8 cellular contexts compared by ENCODE assay signal in genomic region chr1:20634594-20635084, GRCh38. TPM values are rescaled to one million over a fixed set of nuclear protein-coding genes. Genes with fewer than 3 reads are reported as not detected.
DNase-seq lines count a peak whose midpoint lies in the region; ATAC-seq, FAIRE-seq and TF ChIP-seq lines count a peak whose summit lies in the region.

No MANE protein-coding gene starts in this region.

- intact Hi-C loops in breast epithelium (cut with DNase I; ENCODE audit: low total_unique reads), result no loop called here

- DNase-seq in AG08396 (ENCODE audit: low spot score), result peak; percentile 46
- DNase-seq in HAP-1 (ENCODE audit: low spot score in 2 of 2), result peak; percentile 64 to 77
- peak; percentile 12 for DNase-seq in RCC 7860 (ENCODE audit: low spot score)
- peak; percentile 38 to 61 for DNase-seq in breast epithelium (ENCODE audit: low spot score in 2 of 2)
- no peak for DNase-seq in keratinocyte (ENCODE audit: low read depth, low spot score)
- no peak for DNase-seq in stimulated activated naive B cell treated with anti-CD40 and anti-IgM and Interleukin-4, amounts not matched to agents 10 μg/mL and 1 μg/mL and 100 μg/mL, for 72 hours
- no peak for DNase-seq in germinal center (ENCODE audit: low spot score)

- no peaks in the 10 kb centered on the region for H3K9me3 ChIP-seq in HAP-1
- no peaks in the 10 kb centered on the region for H3K9me3 ChIP-seq in breast epithelium
- H3K9me3 ChIP-seq in keratinocyte (ENCODE audit: control insufficient read depth, low read depth, low read length), result no peaks in the 10 kb centered on the region

- peak overlapping the region; percentile 93 for H3K4me2 ChIP-seq in keratinocyte (ENCODE audit: control insufficient read depth, extremely low read depth, insufficient read depth, low read depth, low read length)

- peaks cover 11% of the 10 kb centered on the region for H3K36me3 ChIP-seq in HAP-1 (replicated peaks)
- H3K36me3 ChIP-seq in breast epithelium, result peaks cover 8% of the 10 kb centered on the region
- H3K36me3 ChIP-seq in keratinocyte (ENCODE audit: control insufficient read depth in 2 of 2, extremely low read depth in 1 of 2, insufficient read depth in 2 of 2, low read length in 2 of 2), result peaks cover 5 to 8% of the 10 kb centered on the region in 2 experiments

- no peaks in the 10 kb centered on the region for H3K79me2 ChIP-seq in keratinocyte (ENCODE audit: control insufficient read depth, insufficient read depth, low read length)

- H3K4me3 ChIP-seq in HAP-1 (peak overlapping the region; percentile 48), breast epithelium (peak overlapping the region; percentile 88 to 99 (median 97)), keratinocyte (ENCODE audit: control insufficient read depth in 2 of 3, extremely low read depth in 1 of 3, insufficient read depth in 2 of 3, low read depth in 1 of 3, low read length in 3 of 3) (peak overlapping the region; percentile 66 to 73 (median 72))

- no peak for ATAC-seq in stimulated activated naive B cell treated with anti-CD40 and anti-IgM and Interleukin-4, amounts not matched to agents 10 μg/mL and 1 μg/mL and 100 μg/mL, for 72 hours (replicated peaks)
- no peak for ATAC-seq in GM21717 (IDR thresholded peaks at IDR 0.05; ENCODE audit: unreplicated experiment)

- peak overlapping the region in 1 of 2 donors; percentile 86 for H3K27ac ChIP-seq in breast epithelium
- peak overlapping the region; percentile 65 for H3K27ac ChIP-seq in keratinocyte (ENCODE audit: control insufficient read depth, insufficient read depth, low read length)

- in situ Hi-C loops in HAP-1 (cut with MboI; ENCODE audit: low sequenced_read_pairs), result loop anchor here (5.0 kb wide), 1 partner anchor 112 kb away; no protein-coding TSS in a partner anchor

- dilution Hi-C loops in keratinocyte (cut with MboI; ENCODE audit: extremely low pct_ligation_motif_present, low sequenced_read_pairs), result no loop called here

- FAIRE-seq in RCC 7860 (lab: Jason Lieb, UNC) (no peak), keratinocyte (lab: Jason Lieb, UNC) (peak; percentile 81)

- no peak for TF ChIP-seq POLR2A in breast epithelium (IDR thresholded peaks at IDR 0.05)

- H3K27ac Mint-ChIP-seq in stimulated activated naive B cell treated with anti-CD40 and anti-IgM and Interleukin-4, amounts not matched to agents 10 μg/mL and 1 μg/mL and 100 μg/mL, for 72 hours, result no peak overlapping the region

- no peaks in the 10 kb centered on the region for H3K27me3 ChIP-seq in HAP-1 (ENCODE audit: low read depth)
- no peaks in the 10 kb centered on the region for H3K27me3 ChIP-seq in breast epithelium
- no peaks in the 10 kb centered on the region for H3K27me3 ChIP-seq in keratinocyte (ENCODE audit: control insufficient read depth, extremely low read depth, insufficient read depth, low read length)

- no peaks in the 10 kb centered on the region for H4K20me1 ChIP-seq in keratinocyte (ENCODE audit: control insufficient read depth, extremely low read depth, insufficient read depth, low read length)

- no peaks in the 10 kb centered on the region for H3K9me3 Mint-ChIP-seq in stimulated activated naive B cell treated with anti-CD40 and anti-IgM and Interleukin-4, amounts not matched to agents 10 μg/mL and 1 μg/mL and 100 μg/mL, for 72 hours

- peaks cover 7 to 10% of the 10 kb centered on the region in 2 donors for H3K4me1 Mint-ChIP-seq in stimulated activated naive B cell treated with anti-CD40 and anti-IgM and Interleukin-4, amounts not matched to agents 10 μg/mL and 1 μg/mL and 100 μg/mL, for 72 hours

- H3K27me3 Mint-ChIP-seq in stimulated activated naive B cell treated with anti-CD40 and anti-IgM and Interleukin-4, amounts not matched to agents 10 μg/mL and 1 μg/mL and 100 μg/mL, for 72 hours, result no peaks in the 10 kb centered on the region

- peak overlapping the region; percentile 0 for H2AFZ ChIP-seq in keratinocyte (ENCODE audit: control insufficient read depth, low read length)

- H3K4me3 Mint-ChIP-seq in stimulated activated naive B cell treated with anti-CD40 and anti-IgM and Interleukin-4, amounts not matched to agents 10 μg/mL and 1 μg/mL and 100 μg/mL, for 72 hours, result peak overlapping the region; percentile 83

- H3K4me1 ChIP-seq in HAP-1 (peaks cover 19% of the 10 kb centered on the region), breast epithelium (no peaks in the 10 kb centered on the region), keratinocyte (ENCODE audit: control insufficient read depth, extremely low read depth, insufficient read depth, low read length) (peaks cover 13% of the 10 kb centered on the region)

- peaks cover 2 to 3% of the 10 kb centered on the region in 2 donors for H3K36me3 Mint-ChIP-seq in stimulated activated naive B cell treated with anti-CD40 and anti-IgM and Interleukin-4, amounts not matched to agents 10 μg/mL and 1 μg/mL and 100 μg/mL, for 72 hours

- no peaks in the 10 kb centered on the region for H3K9me1 ChIP-seq in keratinocyte (ENCODE audit: control insufficient read depth, extremely low read depth, insufficient read depth, low read length)

- peak overlapping the region; percentile 89 for H3K9ac ChIP-seq in keratinocyte (ENCODE audit: control insufficient read depth, extremely low read depth, insufficient read depth, low read length)

- TF ChIP-seq CTCF in breast epithelium (IDR thresholded peaks at IDR 0.05), result no peak
- TF ChIP-seq CTCF in keratinocyte (optimal IDR thresholded peaks at IDR 0.05 in 1 of 3, IDR thresholded peaks at IDR 0.05 in 1 of 3, conservative IDR thresholded peaks at IDR 0.05 in 1 of 3; ENCODE audit: extremely low read depth in 1 of 3, insufficient read depth in 2 of 3, low read length in 3 of 3), result no peak

RNA-seq across cellular contexts. Expression of gene PINK1, which starts 1.4 kb away (rescaled TPM):
- total RNA-seq in breast epithelium, result 100 to 1,000 TPM in 1 of 3 donors, 10 to 100 TPM in 2; 92.1 to 146 (median 94.1) TPM
- polyA plus RNA-seq in keratinocyte, result 44.6 to 58.1 TPM (median 55.9 TPM) in 3 replicates
- 43.0 TPM for polyA plus RNA-seq in keratinocyte (2011; ENCODE audit: low read depth)
- 41.8 and 59.8 TPM in 2 replicates for polyA plus RNA-seq in keratinocyte (2011; cell fraction: cytosol; rRNA removed)
- polyA plus RNA-seq in keratinocyte (2011; cell fraction: nucleus; rRNA removed), result 46.3 and 47.8 TPM in 2 replicates
- polyA plus RNA-seq in keratinocyte (2012; ENCODE audit: low replicate concordance), result 57.0 and 60.7 TPM in 2 replicates
- polyA minus RNA-seq in keratinocyte, result 33.8 to 49.6 TPM (median 41.3 TPM) in 3 replicates
- 47.2 TPM for polyA minus RNA-seq in keratinocyte (2011; cell fraction: cytosol; rRNA and poly(A)+ RNA removed)
- 20.0 and 20.3 TPM in 2 replicates for polyA minus RNA-seq in keratinocyte (2011; cell fraction: nucleus; rRNA and poly(A)+ RNA removed)

RNA-seq across cellular contexts. Expression of gene DDOST, which starts 26.5 kb away (rescaled TPM):
- total RNA-seq in breast epithelium, result 100 to 1,000 TPM; 127 to 145 (median 138) TPM
- 263 to 281 TPM (median 275 TPM) in 3 replicates for polyA plus RNA-seq in keratinocyte
- polyA plus RNA-seq in keratinocyte (2011; ENCODE audit: low read depth), result 37.1 TPM
- 143 and 150 TPM in 2 replicates for polyA plus RNA-seq in keratinocyte (2011; cell fraction: cytosol; rRNA removed)
- 248 and 263 TPM in 2 replicates for polyA plus RNA-seq in keratinocyte (2011; cell fraction: nucleus; rRNA removed)
- polyA plus RNA-seq in keratinocyte (2012; ENCODE audit: low replicate concordance), result 106 and 206 TPM in 2 replicates
- 161 to 195 TPM (median 171 TPM) in 3 replicates for polyA minus RNA-seq in keratinocyte
- polyA minus RNA-seq in keratinocyte (2011; cell fraction: cytosol; rRNA and poly(A)+ RNA removed), result 146 TPM
- polyA minus RNA-seq in keratinocyte (2011; cell fraction: nucleus; rRNA and poly(A)+ RNA removed), result 203 and 262 TPM in 2 replicates

RNA-seq across cellular contexts. Expression of gene CDA, which starts 45.7 kb away (rescaled TPM):
- total RNA-seq in breast epithelium, result 1 to 10 TPM in 2 of 3 donors, under 1 TPM in 1; 0.98 to 1.3 (median 1.0) TPM
- 44.9 to 136 TPM (median 64.6 TPM) in 3 replicates for polyA plus RNA-seq in keratinocyte
- polyA plus RNA-seq in keratinocyte (2011; ENCODE audit: low read depth), result 23.2 TPM
- polyA plus RNA-seq in keratinocyte (2011; cell fraction: cytosol; rRNA removed), result 89.5 and 115 TPM in 2 replicates
- 29.0 and 36.3 TPM in 2 replicates for polyA plus RNA-seq in keratinocyte (2011; cell fraction: nucleus; rRNA removed)
- 97.3 and 122 TPM in 2 replicates for polyA plus RNA-seq in keratinocyte (2012; ENCODE audit: low replicate concordance)
- polyA minus RNA-seq in keratinocyte, result 49.6 to 153 TPM (median 69.5 TPM) in 3 replicates
- 40.7 TPM for polyA minus RNA-seq in keratinocyte (2011; cell fraction: cytosol; rRNA and poly(A)+ RNA removed)
- 7.8 and 14.0 TPM in 2 replicates for polyA minus RNA-seq in keratinocyte (2011; cell fraction: nucleus; rRNA and poly(A)+ RNA removed)

Comparison
In these comparisons a context has a peak if more than half of its experiments do, and no peak if none do; other contexts are left out.
1. DNase-seq: peak in AG08396 (single experiment), HAP-1 (2 of 2), RCC 7860 (single experiment) and breast epithelium (2 of 2); none in keratinocyte (single experiment), stimulated activated naive B cell treated with anti-CD40 and anti-IgM and Interleukin-4, amounts not matched to agents 10 μg/mL and 1 μg/mL and 100 μg/mL, for 72 hours (single experiment) and germinal center (single experiment).
2. Peak in every context shown above with its lines, with median percentiles within 50 percentile points of each other: H3K4me3 ChIP-seq.